ENCODE assay signal across 20 cellular contexts in the genomic region with DNA sequence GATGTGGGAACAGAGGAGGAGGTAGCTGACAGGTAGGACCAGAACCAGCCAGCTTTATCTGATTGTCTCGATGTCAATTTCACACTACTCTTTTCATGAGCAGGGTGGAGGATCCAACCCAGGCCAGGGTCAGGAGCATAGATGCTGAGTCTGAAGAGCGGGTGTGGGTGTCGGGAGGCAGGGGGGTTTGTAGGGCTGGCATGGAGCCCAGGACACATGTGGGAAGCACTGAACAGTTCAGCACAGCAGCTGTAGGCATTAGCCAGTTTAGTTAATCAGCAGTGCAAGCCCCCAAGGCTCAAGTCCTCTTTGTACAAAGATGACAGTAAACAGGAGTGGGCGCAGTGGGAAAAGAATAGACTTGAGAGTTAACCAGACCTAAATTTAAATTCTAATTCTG.
DNase-seq lines count a peak whose midpoint lies in the region; ATAC-seq and TF ChIP-seq lines count a peak whose summit lies in the region.
"Had no signal": no experiment of that assay in that cellular context is flagged by ENCODE, and none has a peak within 500 bp of the region (broad histone marks: within the 10 kb centered on the region; RNA-seq: fewer than 3 reads in every experiment).

No MANE protein-coding gene starts in this region.

- no peak for TF ChIP-seq CTCF in parathyroid adenoma (IDR thresholded peaks at IDR 0.05)

- no peak overlapping the region for H3K9ac ChIP-seq in parathyroid adenoma
- H3K9ac ChIP-seq: GM23248 had no signal

- no peaks in the 10 kb centered on the region for H3K9me3 ChIP-seq in parathyroid adenoma (ENCODE audit: control insufficient read depth, low read length)
- H3K9me3 ChIP-seq: gastroesophageal sphincter, SJSA1, thoracic aorta had no signal

- no peak overlapping the region for H3K4me3 ChIP-seq in parathyroid adenoma (ENCODE audit: low read depth, low read length)
- H3K4me3 ChIP-seq: gastroesophageal sphincter, GM23248, SJSA1, thoracic aorta had no signal

- peak; percentile 35 for DNase-seq in NCI-H748 (lab: John Stamatoyannopoulos, UW; ENCODE audit: unreplicated experiment)
- no peak for DNase-seq in NCI-H748 treated with DMSO at 0.1 percent for 48 hours (lab: John Stamatoyannopoulos, UW)
- DNase-seq in NCI-H1092 (lab: John Stamatoyannopoulos, UW) = peak; percentile 58
- peak; percentile 77 for DNase-seq in RPMI8226
- no peak for DNase-seq in LoVo (ENCODE audit: low spot score)
- DNase-seq: C1 segment of cervical spinal cord, GM23248, left cardiac atrium, midbrain, T1000 had no signal

- H3K4me1 ChIP-seq in parathyroid adenoma = peaks cover 24% of the 10 kb centered on the region

- no peak overlapping the region for H3K27ac ChIP-seq in parathyroid adenoma
- H3K27ac ChIP-seq: epithelial cell of prostate, gastroesophageal sphincter, GM23248, SJSA1, thoracic aorta had no signal

- no peaks in the 10 kb centered on the region for H3K79me2 ChIP-seq in parathyroid adenoma

- no peaks in the 10 kb centered on the region for H3K27me3 ChIP-seq in parathyroid adenoma (ENCODE audit: control insufficient read depth, insufficient read depth, low read length)
- H3K27me3 ChIP-seq: gastroesophageal sphincter, SJSA1 had no signal

- ATAC-seq in GM18511 (IDR thresholded peaks at IDR 0.05; ENCODE audit: unreplicated experiment) = no peak
- no peak for ATAC-seq in GM21381 (IDR thresholded peaks at IDR 0.05; ENCODE audit: unreplicated experiment)
- ATAC-seq: activated CD4-positive, CD25-positive, alpha-beta regulatory T cell treated with anti-CD3 and anti-CD28 coated beads, Interleukin-2, amount 50 U/mL, for 24 hours; gastroesophageal sphincter; HepG2; stimulated activated memory B cell treated with anti-CD40 and anti-IgM and Interleukin-4, amounts not matched to agents 10 μg/mL and 1 μg/mL and 100 μg/mL, for 72 hours had no signal

- no peak overlapping the region for H3K4me2 ChIP-seq in parathyroid adenoma (ENCODE audit: low read length)

- peak overlapping the region; percentile 34 for H2AFZ ChIP-seq in parathyroid adenoma
- H2AFZ ChIP-seq: GM23248 had no signal

- H3K36me3 ChIP-seq in parathyroid adenoma (ENCODE audit: control insufficient read depth, insufficient read depth, low read length) = no peaks in the 10 kb centered on the region
- H3K36me3 ChIP-seq: gastroesophageal sphincter, SJSA1, thoracic aorta had no signal

Comparison
In these comparisons a context has a peak if more than half of its experiments do, and no peak if none do; other contexts are left out.
1. DNase-seq: peak in NCI-H748 (single experiment), NCI-H1092 (single experiment) and RPMI8226 (single experiment); none in NCI-H748 treated with DMSO at 0.1 percent for 48 hours (single experiment) and LoVo (single experiment).